Comparison of ENCODE assay signal across 17 cellular contexts in the genomic region with DNA sequence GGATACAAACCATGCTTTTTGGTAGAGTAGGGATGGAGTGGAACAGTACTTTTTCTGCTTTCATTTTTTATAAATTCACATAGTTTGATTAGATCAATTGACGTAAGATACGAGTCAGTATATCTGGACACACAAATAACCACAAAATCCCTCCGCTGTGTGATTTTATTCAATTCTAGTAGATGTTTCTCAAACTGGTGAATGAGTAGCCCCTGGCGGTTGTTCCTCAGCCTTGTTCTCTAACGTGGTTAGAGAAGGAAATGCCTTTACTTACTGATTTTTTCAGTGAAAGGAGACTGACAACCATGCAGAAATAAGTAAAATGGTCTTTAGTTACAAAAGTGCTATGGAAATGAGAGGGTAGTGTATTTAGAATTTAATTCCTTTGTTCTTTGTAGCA.
DNase-seq lines count a peak whose midpoint lies in the region; ATAC-seq and TF ChIP-seq lines count a peak whose summit lies in the region.
"Had no signal": no experiment of that assay in that cellular context is flagged by ENCODE, and none has a peak within 500 bp of the region (broad histone marks: within the 10 kb centered on the region; RNA-seq: fewer than 3 reads in every experiment).

No MANE protein-coding gene starts in this region.

- no peak overlapping the region for H3K9ac ChIP-seq in SK-N-SH

- H3K27me3 Mint-ChIP-seq in stimulated activated naive CD8-positive, alpha-beta T cell treated with anti-CD3 and anti-CD28 coated beads, Interleukin-15, amount 100 ng/mL, for 72 hours: no peaks in the 10 kb centered on the region
- H3K27me3 Mint-ChIP-seq: activated naive CD4-positive, alpha-beta T cell treated with anti-CD3 and anti-CD28 coated beads, Interleukin-2, amount 10 ng/mL, durations not matched to agents 7 days and 5 days had no signal

- H3K36me3 ChIP-seq in WERI-Rb-1 (no peaks in the 10 kb centered on the region), SK-N-SH (replicated peaks in 1 of 2; ENCODE audit: control insufficient read depth in 1 of 2, insufficient read depth in 2 of 2, low read length in 1 of 2) (peaks cover 0 to 17% of the 10 kb centered on the region in 2 experiments)
- H3K36me3 ChIP-seq: heart right ventricle, suprapubic skin had no signal

- peak overlapping the region in 1 of 2 donors; percentile 8 for H3K4me3 Mint-ChIP-seq in stimulated activated naive CD8-positive, alpha-beta T cell treated with anti-CD3 and anti-CD28 coated beads, Interleukin-15, amount 100 ng/mL, for 72 hours
- H3K4me3 Mint-ChIP-seq: activated naive CD4-positive, alpha-beta T cell treated with anti-CD3 and anti-CD28 coated beads, Interleukin-2, amount 10 ng/mL, durations not matched to agents 7 days and 5 days had no signal

- H3K9me3 ChIP-seq in WERI-Rb-1 (ENCODE audit: severe bottlenecking): no peaks in the 10 kb centered on the region
- H3K9me3 ChIP-seq in right cardiac atrium (ENCODE audit: control insufficient read depth, low read length): no peaks in the 10 kb centered on the region
- H3K9me3 ChIP-seq in SK-N-SH: no peaks in the 10 kb centered on the region
- H3K9me3 ChIP-seq: heart right ventricle, suprapubic skin had no signal

- CTCF ChIA-PET in SK-N-SH (lab: Yijun Ruan, JAX): no interaction called here

- H3K27ac ChIP-seq in WERI-Rb-1 (peak overlapping the region; percentile 28), right cardiac atrium (ENCODE audit: low read length) (no peak overlapping the region), SK-N-SH (ENCODE audit: low read depth in 2 of 2, low read length in 1 of 2) (no peak overlapping the region)
- H3K27ac ChIP-seq: HL-60, suprapubic skin had no signal

- peaks cover 13% of the 10 kb centered on the region for H3F3A ChIP-seq in SK-N-SH (replicated peaks; ENCODE audit: insufficient read depth)

- H3K27ac Mint-ChIP-seq in stimulated activated naive CD8-positive, alpha-beta T cell treated with anti-CD3 and anti-CD28 coated beads, Interleukin-15, amount 100 ng/mL, for 72 hours: no peak overlapping the region
- H3K27ac Mint-ChIP-seq: activated naive CD4-positive, alpha-beta T cell treated with anti-CD3 and anti-CD28 coated beads, Interleukin-2, amount 10 ng/mL, durations not matched to agents 7 days and 5 days had no signal

- 74% methylated on average over 5 of the region's 5 CpGs for WGBS in right cardiac atrium
- 86% methylated on average over 5 of the region's 5 CpGs for WGBS in SK-N-SH (ENCODE audit: low lambda C conversion rate)

- no peak for TF ChIP-seq EP300 in SK-N-SH (IDR thresholded peaks at IDR 0.05; ENCODE audit: borderline replicate concordance in 1 of 2, low read depth in 1 of 2, low read length in 1 of 2)

- no peak overlapping the region; the same call in 1 of the 2 replicates for H3K4me2 ChIP-seq in SK-N-SH

- TF ChIP-seq CTCF in WERI-Rb-1 (IDR thresholded peaks at IDR 0.05; ENCODE audit: low read depth, low read length) (no peak), SK-N-SH (IDR thresholded peaks at IDR 0.05) (no peak)

- H2AFZ ChIP-seq in SK-N-SH (ENCODE audit: low read depth): no peak overlapping the region

- H3K79me2 ChIP-seq in SK-N-SH (ENCODE audit: insufficient read depth): peaks cover 90% of the 10 kb centered on the region

- no peaks in the 10 kb centered on the region for H3K27me3 ChIP-seq in WERI-Rb-1 (ENCODE audit: insufficient read depth, low read depth, severe bottlenecking)
- H3K27me3 ChIP-seq in right cardiac atrium (ENCODE audit: control insufficient read depth, insufficient read depth): no peaks in the 10 kb centered on the region
- no peaks in the 10 kb centered on the region for H3K27me3 ChIP-seq in SK-N-SH (ENCODE audit: insufficient read depth)
- H3K27me3 ChIP-seq: heart right ventricle, suprapubic skin had no signal

- peak; percentile 40 for ATAC-seq in stimulated activated naive CD8-positive, alpha-beta T cell treated with anti-CD3 and anti-CD28 coated beads, Interleukin-15, amount 100 ng/mL, for 72 hours
- ATAC-seq in stimulated activated naive CD8-positive, alpha-beta T cell treated with anti-CD3 and anti-CD28 coated beads, Interleukin-15, Interleukin-2, amounts not matched to agents 100 U/mL and 50 U/mL, for 24 hours: no peak
- ATAC-seq in right cardiac atrium (no peak), GM21723 (IDR thresholded peaks at IDR 0.05; ENCODE audit: unreplicated experiment) (no peak)

- no peaks in the 10 kb centered on the region for H3K9me2 ChIP-seq in SK-N-SH

- DNase-seq in stimulated activated naive CD8-positive, alpha-beta T cell treated with anti-CD3 and anti-CD28 coated beads, Interleukin-15, amount 100 ng/mL, for 72 hours: no peak
- DNase-seq in stimulated activated naive CD8-positive, alpha-beta T cell treated with anti-CD3 and anti-CD28 coated beads, Interleukin-15, Interleukin-2, amounts not matched to agents 100 U/mL and 50 U/mL, for 24 hours: no peak
- no peak for DNase-seq in WERI-Rb-1
- peak in 32 of 42 donors; percentile 16 to 85 (median 58) for DNase-seq in head of caudate nucleus
- DNase-seq in right cardiac atrium: no peak
- DNase-seq in stimulated activated CD4-positive, alpha-beta T cell treated with anti-CD3 and anti-CD28 coated beads, Interleukin-2, amount 100 ng/mL, for 48 hours: no peak
- DNase-seq in SK-N-SH: no peak
- DNase-seq: activated CD4-positive, alpha-beta T cell treated with anti-CD3 and anti-CD28 coated beads, Interleukin-2, amount 50 U/mL, for 4 hours; activated naive CD4-positive, alpha-beta T cell treated with anti-CD3 and anti-CD28 coated beads, Interleukin-2, amount 10 ng/mL, durations not matched to agents 7 days and 5 days; effector memory CD4-positive, alpha-beta T cell; heart right ventricle; mesendoderm; NCI-H1092 treated with DMSO at 0.1 percent for 48 hours; NCI-H526 treated with DMSO at 0.1 percent for 48 hours had no signal

- no peak for TF ChIP-seq RAD21 in SK-N-SH (IDR thresholded peaks at IDR 0.05; ENCODE audit: low read length)

- intact Hi-C loops in head of caudate nucleus (cut with DNase I): no loop called here
- intact Hi-C loops in right cardiac atrium (cut with DNase I): no loop called here

- H3K4me1 ChIP-seq in right cardiac atrium (ENCODE audit: control insufficient read depth, insufficient read depth, low read length) (peaks cover 3% of the 10 kb centered on the region), SK-N-SH (ENCODE audit: control insufficient read depth in 1 of 2, insufficient read depth in 2 of 2, low read depth in 1 of 2, low read length in 1 of 2) (peaks cover 5 to 17% of the 10 kb centered on the region in 2 experiments; a peak in 2 of 4 replicates)

- H3K4me1 Mint-ChIP-seq in stimulated activated naive CD8-positive, alpha-beta T cell treated with anti-CD3 and anti-CD28 coated beads, Interleukin-15, amount 100 ng/mL, for 72 hours: peaks cover 28% of the 10 kb centered on the region

- POLR2A ChIA-PET in SK-N-SH (lab: Yijun Ruan, JAX): no interaction called here

- no peak overlapping the region; the same call in 1 of the 2 replicates for H3K4me3 ChIP-seq in WERI-Rb-1 (ENCODE audit: low read depth, low read length)
- H3K4me3 ChIP-seq in right cardiac atrium (ENCODE audit: low read length): no peak overlapping the region
- H3K4me3 ChIP-seq in SK-N-SH (ENCODE audit: low read depth in 2 of 2, low read length in 1 of 2): no peak overlapping the region
- H3K4me3 ChIP-seq: heart right ventricle, suprapubic skin had no signal

- H3K9me3 Mint-ChIP-seq in stimulated activated naive CD8-positive, alpha-beta T cell treated with anti-CD3 and anti-CD28 coated beads, Interleukin-15, amount 100 ng/mL, for 72 hours: no peaks in the 10 kb centered on the region
- H3K9me3 Mint-ChIP-seq: activated naive CD4-positive, alpha-beta T cell treated with anti-CD3 and anti-CD28 coated beads, Interleukin-2, amount 10 ng/mL, durations not matched to agents 7 days and 5 days had no signal

- peaks cover 3% of the 10 kb centered on the region; the same call in 1 of the 2 replicates for H4K20me1 ChIP-seq in SK-N-SH (ENCODE audit: insufficient read depth)

TF ChIP-seq in SK-N-SH, 30 proteins besides CTCF, POLR2A, EP300 and RAD21 (continues in another document):
- TF ChIP-seq MEF2A (IDR thresholded peaks at IDR 0.05; ENCODE audit: borderline replicate concordance, low read depth): no peak
- TF ChIP-seq SMC3 (IDR thresholded peaks at IDR 0.05; ENCODE audit: low read depth, low read length): no peak
- TF ChIP-seq JUND (IDR thresholded peaks at IDR 0.05): no peak
- TF ChIP-seq, protein P1, sequence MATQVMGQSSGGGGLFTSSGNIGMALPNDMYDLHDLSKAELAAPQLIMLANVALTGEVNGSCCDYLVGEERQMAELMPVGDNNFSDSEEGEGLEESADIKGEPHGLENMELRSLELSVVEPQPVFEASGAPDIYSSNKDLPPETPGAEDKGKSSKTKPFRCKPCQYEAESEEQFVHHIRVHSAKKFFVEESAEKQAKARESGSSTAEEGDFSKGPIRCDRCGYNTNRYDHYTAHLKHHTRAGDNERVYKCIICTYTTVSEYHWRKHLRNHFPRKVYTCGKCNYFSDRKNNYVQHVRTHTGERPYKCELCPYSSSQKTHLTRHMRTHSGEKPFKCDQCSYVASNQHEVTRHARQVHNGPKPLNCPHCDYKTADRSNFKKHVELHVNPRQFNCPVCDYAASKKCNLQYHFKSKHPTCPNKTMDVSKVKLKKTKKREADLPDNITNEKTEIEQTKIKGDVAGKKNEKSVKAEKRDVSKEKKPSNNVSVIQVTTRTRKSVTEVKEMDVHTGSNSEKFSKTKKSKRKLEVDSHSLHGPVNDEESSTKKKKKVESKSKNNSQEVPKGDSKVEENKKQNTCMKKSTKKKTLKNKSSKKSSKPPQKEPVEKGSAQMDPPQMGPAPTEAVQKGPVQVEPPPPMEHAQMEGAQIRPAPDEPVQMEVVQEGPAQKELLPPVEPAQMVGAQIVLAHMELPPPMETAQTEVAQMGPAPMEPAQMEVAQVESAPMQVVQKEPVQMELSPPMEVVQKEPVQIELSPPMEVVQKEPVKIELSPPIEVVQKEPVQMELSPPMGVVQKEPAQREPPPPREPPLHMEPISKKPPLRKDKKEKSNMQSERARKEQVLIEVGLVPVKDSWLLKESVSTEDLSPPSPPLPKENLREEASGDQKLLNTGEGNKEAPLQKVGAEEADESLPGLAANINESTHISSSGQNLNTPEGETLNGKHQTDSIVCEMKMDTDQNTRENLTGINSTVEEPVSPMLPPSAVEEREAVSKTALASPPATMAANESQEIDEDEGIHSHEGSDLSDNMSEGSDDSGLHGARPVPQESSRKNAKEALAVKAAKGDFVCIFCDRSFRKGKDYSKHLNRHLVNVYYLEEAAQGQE (IDR thresholded peaks at IDR 0.05; ENCODE audit: low read depth, low read length): no peak
- no peak for TF ChIP-seq CHD2 (IDR thresholded peaks at IDR 0.05; ENCODE audit: low read length, partially characterized antibody)
- TF ChIP-seq POLR2AphosphoS5 (IDR thresholded peaks at IDR 0.05; ENCODE audit: low read depth, low read length): no peak
- TF ChIP-seq TCF12 (IDR thresholded peaks at IDR 0.05): no peak
- TF ChIP-seq GABPA (IDR thresholded peaks at IDR 0.05; ENCODE audit: low read depth): no peak

Comparison
In these comparisons a context has a peak if more than half of its experiments do, and no peak if none do; other contexts are left out.
1. DNase-seq: peak in head of caudate nucleus (32 of 42); none in stimulated activated naive CD8-positive, alpha-beta T cell treated with anti-CD3 and anti-CD28 coated beads, Interleukin-15, amount 100 ng/mL, for 72 hours (0 of 2), stimulated activated naive CD8-positive, alpha-beta T cell treated with anti-CD3 and anti-CD28 coated beads, Interleukin-15, Interleukin-2, amounts not matched to agents 100 U/mL and 50 U/mL, for 24 hours (single experiment), WERI-Rb-1 (single experiment), right cardiac atrium (0 of 3), stimulated activated CD4-positive, alpha-beta T cell treated with anti-CD3 and anti-CD28 coated beads, Interleukin-2, amount 100 ng/mL, for 48 hours (0 of 2) and SK-N-SH (single experiment).